ENCODE assay signal across 18 cellular contexts in genomic region chr21:33763573-33763881, GRCh38.
DNase-seq lines count a peak whose midpoint lies in the region; ATAC-seq and TF ChIP-seq lines count a peak whose summit lies in the region.
"Had no signal": no experiment of that assay in that cellular context is flagged by ENCODE, and none has a peak within 500 bp of the region (broad histone marks: within the 10 kb centered on the region; RNA-seq: fewer than 3 reads in every experiment).

No MANE protein-coding gene starts in this region.

- H3K4me1 ChIP-seq in ACC112 (ENCODE audit: control insufficient read depth, insufficient read depth, low read length, unreplicated experiment), result peaks cover 69% of the 10 kb centered on the region
- H3K4me1 ChIP-seq in PC-9 (replicated peaks; ENCODE audit: insufficient read depth), result peaks cover 33% of the 10 kb centered on the region

- H3K79me2 ChIP-seq in ACC112 (ENCODE audit: control insufficient read depth, insufficient read depth, low read length, unreplicated experiment), result peaks cover 5% of the 10 kb centered on the region
- H3K79me2 ChIP-seq in PC-9 (ENCODE audit: low read depth), result no peaks in the 10 kb centered on the region

- no peaks in the 10 kb centered on the region for H3K9me3 ChIP-seq in PC-9 (ENCODE audit: insufficient read depth, low read depth)

- H3K4me3 ChIP-seq in ACC112 (ENCODE audit: low read depth, low read length) (peak overlapping the region; percentile 24; the same call in 1 of the 2 replicates), PC-9 (no peak overlapping the region)

- H3K27ac ChIP-seq in ACC112 (ENCODE audit: low read depth, low read length) (peak overlapping the region; percentile 99), PC-9 (peak overlapping the region; percentile 92; the same call in 1 of the 2 replicates)
- H3K27ac ChIP-seq: KMS-11 had no signal

- H4K20me1 ChIP-seq in PC-9 (ENCODE audit: insufficient read depth), result no peaks in the 10 kb centered on the region

- H3K4me3 Mint-ChIP-seq in endothelial cell (ENCODE audit: unreplicated experiment), result peak overlapping the region; percentile 22
- H3K4me3 Mint-ChIP-seq in osteocyte (ENCODE audit: unreplicated experiment), result no peak overlapping the region
- H3K4me3 Mint-ChIP-seq: CD14-positive monocyte had no signal

- H2AFZ ChIP-seq in ACC112 (ENCODE audit: low read length, unreplicated experiment) (no peak overlapping the region), PC-9 (no peak overlapping the region)

- H3K36me3 ChIP-seq in ACC112 (ENCODE audit: insufficient read depth, low read length) (peaks cover 16% of the 10 kb centered on the region), PC-9 (ENCODE audit: low read depth) (no peaks in the 10 kb centered on the region)

- POLR2A ChIA-PET in PC-9 (lab: Charles Lee; ENCODE audit: unreplicated experiment), result interaction anchor here (0.7 kb wide), 1 partner anchor 80 kb away, joined by 5 read pairs; no protein-coding TSS in a partner anchor

- H3K4me1 Mint-ChIP-seq in endothelial cell (ENCODE audit: unreplicated experiment), result peaks cover 27% of the 10 kb centered on the region
- H3K4me1 Mint-ChIP-seq in osteocyte (ENCODE audit: unreplicated experiment), result peaks cover 55% of the 10 kb centered on the region

- no peak for DNase-seq in PC-9
- no peak for DNase-seq in endothelial cell (ENCODE audit: low spot score)
- DNase-seq in osteocyte (ENCODE audit: extremely low spot score, unreplicated experiment), result no peak
- no peak for DNase-seq in activated CD4-positive, alpha-beta T cell treated with anti-CD3 and anti-CD28 coated beads for 4 hours
- no peak for DNase-seq in activated gamma-delta T cell (lab: John Stamatoyannopoulos, UW)
- DNase-seq in NCI-H2029 (lab: John Stamatoyannopoulos, UW), result no peak
- DNase-seq: COR-L47, NCI-H1048, NCI-H1436 treated with DMSO at 0.1 percent for 48 hours, NCI-H2081 treated with DMSO at 0.1 percent for 48 hours, NCI-H510A treated with DMSO at 0.1 percent for 48 hours had no signal

- no peak for ATAC-seq in GM18511 (IDR thresholded peaks at IDR 0.05; ENCODE audit: unreplicated experiment)
- ATAC-seq: HCT116, Panc1, Right ventricle myocardium inferior had no signal

- H3K9me3 Mint-ChIP-seq in endothelial cell (ENCODE audit: unreplicated experiment) (no peaks in the 10 kb centered on the region), osteocyte (ENCODE audit: unreplicated experiment) (no peaks in the 10 kb centered on the region)
- H3K9me3 Mint-ChIP-seq: CD14-positive monocyte had no signal

- CTCF ChIA-PET in PC-9 (lab: Charles Lee), result interaction anchor here (0.7 kb wide), 1 partner anchor 12 kb away, joined by 4 read pairs; no protein-coding TSS in a partner anchor

- intact Hi-C loops in PC-9 (cut with micrococcal nuclease; ENCODE audit: unreplicated experiment), result loop anchor here (5.0 kb wide), 1 partner anchor 106 kb away; no protein-coding TSS in a partner anchor

- no TSS peak for BruUV-seq in PC-9 (replicated peaks; lab: Mats Ljungman, UMichigan)

- H3K9me2 ChIP-seq in PC-9 (ENCODE audit: insufficient read depth), result no peaks in the 10 kb centered on the region

- H3K27me3 ChIP-seq in ACC112 (ENCODE audit: insufficient read depth, low read length) (no peaks in the 10 kb centered on the region), PC-9 (ENCODE audit: insufficient read depth, low read depth) (no peaks in the 10 kb centered on the region)

- peaks cover 4% of the 10 kb centered on the region for H3K27me3 Mint-ChIP-seq in endothelial cell (ENCODE audit: unreplicated experiment)
- no peaks in the 10 kb centered on the region for H3K27me3 Mint-ChIP-seq in osteocyte (ENCODE audit: unreplicated experiment)

- H3K27ac Mint-ChIP-seq in endothelial cell (ENCODE audit: unreplicated experiment), result peak overlapping the region; percentile 87
- peak overlapping the region; percentile 98 for H3K27ac Mint-ChIP-seq in osteocyte (ENCODE audit: unreplicated experiment)
- H3K27ac Mint-ChIP-seq: CD14-positive monocyte had no signal

- no peak for TF ChIP-seq CTCF in PC-9 (conservative IDR thresholded peaks at IDR 0.05)
- TF ChIP-seq CTCF in endothelial cell (IDR thresholded peaks at IDR 0.05; ENCODE audit: unreplicated experiment), result no peak
- TF ChIP-seq CTCF in osteocyte (IDR thresholded peaks at IDR 0.05), result no peak

- H3K36me3 Mint-ChIP-seq in endothelial cell (ENCODE audit: low read depth, unreplicated experiment), result peaks cover 21% of the 10 kb centered on the region
- H3K36me3 Mint-ChIP-seq in osteocyte (ENCODE audit: unreplicated experiment), result peaks cover 28% of the 10 kb centered on the region

- H3F3A ChIP-seq in PC-9 (ENCODE audit: insufficient read depth, low read depth), result peaks cover 19% of the 10 kb centered on the region

- H3K4me2 ChIP-seq in PC-9, result no peak overlapping the region
- H3K4me2 ChIP-seq: KMS-11 had no signal
